In the genomic region with DNA sequence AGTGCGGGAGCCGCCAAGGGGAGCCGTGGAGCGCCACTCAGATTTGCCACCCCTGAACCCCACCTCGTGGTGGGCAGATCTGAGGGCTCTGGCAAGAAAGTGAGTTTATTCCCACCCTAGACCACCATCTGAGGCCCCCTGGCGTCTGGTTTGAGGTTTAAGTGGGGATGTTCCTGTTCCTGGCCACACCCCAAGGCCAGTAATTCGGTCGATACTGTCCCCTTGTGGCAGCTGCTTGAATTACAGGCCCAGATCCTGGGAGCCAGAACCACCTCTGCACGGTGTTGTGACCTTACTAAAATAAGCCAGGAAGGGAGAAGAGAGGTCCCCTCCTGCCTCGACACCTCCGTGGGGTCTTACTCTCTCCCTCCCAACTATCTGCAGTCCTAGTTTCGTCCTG, we compare ENCODE assay signal across 7 cellular contexts. TPM values are rescaled to one million over a fixed set of nuclear protein-coding genes. Genes with fewer than 3 reads are reported as not detected.
A peak's percentile ranks its signal among the peaks of the same experiment; 100 is the strongest.
DNase-seq lines count a peak whose midpoint lies in the region; ATAC-seq, FAIRE-seq and TF ChIP-seq lines count a peak whose summit lies in the region.

No MANE protein-coding gene starts in this region.

- DNase-seq in NCI-H82 treated with DMSO at 0.1 percent for 48 hours (lab: John Stamatoyannopoulos, UW; ENCODE audit: unreplicated experiment), result peak; percentile 18
- no peak for DNase-seq in bronchial epithelial cell (ENCODE audit: low read depth)
- DNase-seq in spleen, result no peak
- DNase-seq in NCI-H345 (lab: John Stamatoyannopoulos, UW), result no peak
- DNase-seq in middle frontal gyrus (ENCODE audit: extremely low spot score, low spot score), result no peak

- intact Hi-C loops in spleen (cut with DNase I; ENCODE audit: low total_unique reads), result no loop called here

- FAIRE-seq in bronchial epithelial cell (lab: Jason Lieb, UNC), result no peak

- WGBS in spleen, 5 donors, result 82 to 89% (median 85%) methylated on average over 11 to 12 of the region's 12 CpGs

- H3K4me3 ChIP-seq in bronchial epithelial cell (ENCODE audit: low read depth, low read length) (no peak overlapping the region), spleen (no peak overlapping the region)

- ATAC-seq in HG03108 (IDR thresholded peaks at IDR 0.05; ENCODE audit: unreplicated experiment), result no peak

- no peak for TF ChIP-seq POLR2A in spleen (IDR thresholded peaks at IDR 0.05)

- H3K27me3 ChIP-seq in bronchial epithelial cell (ENCODE audit: control insufficient read depth, insufficient read depth, low read length), result no peaks in the 10 kb centered on the region
- no peaks in the 10 kb centered on the region for H3K27me3 ChIP-seq in spleen (replicated peaks in 1 of 7)

- peaks cover 0 to 10% (median 6%) of the 10 kb centered on the region in 8 donors for H3K9me3 ChIP-seq in spleen

- H3K36me3 ChIP-seq in bronchial epithelial cell (ENCODE audit: control insufficient read depth, insufficient read depth, low read length) (peaks cover 28% of the 10 kb centered on the region), spleen (peaks cover 3 to 100% (median 64%) of the 10 kb centered on the region in 6 donors)

- peaks cover 10 to 62% (median 33%) of the 10 kb centered on the region in 6 donors for H3K4me1 ChIP-seq in spleen

- no peak overlapping the region for H3K27ac ChIP-seq in spleen

- peak; percentile 85 for TF ChIP-seq CTCF in GM12874 (IDR thresholded peaks at IDR 0.05; ENCODE audit: insufficient read depth, low read depth, low read length)
- peak; percentile 50 for TF ChIP-seq CTCF in bronchial epithelial cell (IDR thresholded peaks at IDR 0.05; ENCODE audit: insufficient read depth, low read length, severe bottlenecking)
- TF ChIP-seq CTCF in spleen (IDR thresholded peaks at IDR 0.05 in 8 of 11, conservative IDR thresholded peaks at IDR 0.05 in 3 of 11), result peak in 9 of 11 experiments; percentile 8 to 55 (median 36)

RNA-seq across cellular contexts. Expression of a gene that starts 3.3 kb away (rescaled TPM):
- total RNA-seq in bronchial epithelial cell, result 0.38 and 0.53 TPM in 2 replicates
- 10 to 100 TPM; 28.6 to 38.9 (median 32.2) TPM for total RNA-seq in spleen
- polyA plus RNA-seq in spleen, result 10 to 100 TPM; 32.1 to 54.2 (median 48.8) TPM

RNA-seq across cellular contexts. Expression of a gene that starts 6.9 kb away (rescaled TPM):
- total RNA-seq in bronchial epithelial cell (20.8 and 21.4 TPM in 2 replicates), spleen (10 to 100 TPM; 26.9 to 41.1 (median 29.8) TPM)
- polyA plus RNA-seq in spleen, result 10 to 100 TPM; 30.0 to 91.4 (median 68.1) TPM

RNA-seq across cellular contexts. Expression of a gene that starts 30.8 kb away (rescaled TPM):
- 19.2 and 21.5 TPM in 2 replicates for total RNA-seq in bronchial epithelial cell
- 10 to 100 TPM; 44.3 to 63.5 (median 54.5) TPM for total RNA-seq in spleen
- 10 to 100 TPM; 21.1 to 34.0 (median 26.6) TPM for polyA plus RNA-seq in spleen

RNA-seq across cellular contexts. Expression of a gene that starts 49.7 kb away (rescaled TPM):
- total RNA-seq in bronchial epithelial cell (not detected in 2 replicates), spleen (100 to 1,000 TPM in 3 of 7 donors, 10 to 100 TPM in 4; 77.0 to 120 (median 98.0) TPM)
- 100 to 1,000 TPM; 202 to 312 (median 278) TPM for polyA plus RNA-seq in spleen

RNA-seq across cellular contexts. Expression of a gene that starts 56.5 kb away (rescaled TPM):
- total RNA-seq in bronchial epithelial cell, result 20.3 and 30.0 TPM in 2 replicates
- 10 to 100 TPM; 43.1 to 82.5 (median 51.0) TPM for total RNA-seq in spleen
- polyA plus RNA-seq in spleen, result 10 to 100 TPM; 40.8 to 90.0 (median 64.5) TPM

Comparison
In these comparisons a context has a peak if more than half of its experiments do, and no peak if none do; other contexts are left out.
1. RNA of a gene that starts 3.3 kb away (total RNA-seq): 28.6 to 38.9 TPM in spleen; 0.38 to 0.53 TPM in bronchial epithelial cell; every median in the first group is over 10 times any median in the second.
2. Peak in every context shown above with its lines, with median percentiles within 50 percentile points of each other: CTCF ChIP-seq.